In the genomic region with DNA sequence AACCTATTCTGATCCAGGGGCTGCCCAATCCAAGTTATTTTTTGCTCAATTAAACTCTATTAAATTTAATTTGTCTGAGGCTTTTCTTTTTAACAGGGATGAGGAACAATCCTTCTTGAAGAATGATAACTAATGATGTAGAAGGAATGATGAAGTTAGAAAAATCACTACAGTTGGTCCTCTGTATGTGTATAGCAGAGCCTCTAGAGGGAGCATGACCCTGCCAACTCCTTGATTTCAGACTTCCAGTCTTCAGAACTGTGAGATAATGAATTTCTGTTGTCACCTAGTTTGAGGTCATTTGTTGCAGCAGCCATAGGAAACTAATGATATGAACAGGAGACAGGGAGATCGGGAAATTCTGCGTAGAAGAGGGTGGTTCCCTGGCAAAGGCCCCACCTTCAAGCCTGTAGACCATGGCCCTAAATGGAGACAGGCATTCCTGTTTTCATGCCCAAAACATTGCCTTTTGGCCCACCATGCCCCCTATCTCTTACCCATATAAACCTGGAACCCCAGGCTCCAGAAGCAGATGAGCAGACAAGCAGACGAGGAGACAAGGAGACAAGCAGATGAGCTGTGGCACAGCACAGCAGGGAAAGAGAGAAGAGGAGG, we compare ENCODE assay signal across 9 cellular contexts. TPM values are rescaled to one million over a fixed set of nuclear protein-coding genes. Genes with fewer than 3 reads are reported as not detected.
DNase-seq lines count a peak whose midpoint lies in the region; ATAC-seq and TF ChIP-seq lines count a peak whose summit lies in the region.
"Had no signal": no experiment of that assay in that cellular context is flagged by ENCODE, and none has a peak within 500 bp of the region (broad histone marks: within the 10 kb centered on the region; RNA-seq: fewer than 3 reads in every experiment).

No MANE protein-coding gene starts in this region.

- no peak overlapping the region for H3K27ac Mint-ChIP-seq in activated T-cell treated with anti-CD3 and anti-CD28 coated beads, Interleukin-2, amount 50 U/mL, for 72 hours
- no peak overlapping the region for H3K27ac Mint-ChIP-seq in activated T-cell treated with anti-CD3 and anti-CD28 coated beads, Interleukin-2, amount 50 U/mL, for 24 hours

- TF ChIP-seq CTCF in NB4 (IDR thresholded peaks at IDR 0.05; ENCODE audit: low read depth, low read length) = peak; percentile 53

- DNase-seq in activated T-cell treated with anti-CD3 and anti-CD28 coated beads, Interleukin-2, amount 50 U/mL, for 72 hours = no peak
- DNase-seq in activated T-cell treated with anti-CD3 and anti-CD28 coated beads, Interleukin-2, amount 50 U/mL, for 24 hours = no peak
- DNase-seq in NB4 (ENCODE audit: low read depth) = peak; percentile 47
- no peak for DNase-seq in stimulated activated naive CD8-positive, alpha-beta T cell treated with anti-CD3 and anti-CD28 coated beads, Interleukin-15, Interleukin-2, amounts not matched to agents 100 U/mL and 50 U/mL, for 24 hours
- no peak for DNase-seq in retina
- DNase-seq: uterus had no signal

- no peak overlapping the region for H3K4me3 Mint-ChIP-seq in activated T-cell treated with anti-CD3 and anti-CD28 coated beads, Interleukin-2, amount 50 U/mL, for 72 hours
- no peak overlapping the region for H3K4me3 Mint-ChIP-seq in activated T-cell treated with anti-CD3 and anti-CD28 coated beads, Interleukin-2, amount 50 U/mL, for 24 hours

- no peaks in the 10 kb centered on the region for H3K27me3 Mint-ChIP-seq in activated T-cell treated with anti-CD3 and anti-CD28 coated beads, Interleukin-2, amount 50 U/mL, for 72 hours (ENCODE audit: low read depth)
- H3K27me3 Mint-ChIP-seq in activated T-cell treated with anti-CD3 and anti-CD28 coated beads, Interleukin-2, amount 50 U/mL, for 24 hours = no peaks in the 10 kb centered on the region

- no peak overlapping the region for H3K4me3 ChIP-seq in NB4 (ENCODE audit: low read depth, low read length)
- H3K4me3 ChIP-seq: uterus had no signal

- peak; percentile 33 to 57 for ATAC-seq in activated T-cell treated with anti-CD3 and anti-CD28 coated beads, Interleukin-2, amount 50 U/mL, for 72 hours (replicated peaks in 1 of 2)
- ATAC-seq in esophagus mucosa (peak; percentile 35), HG03469 (IDR thresholded peaks at IDR 0.05; ENCODE audit: unreplicated experiment) (no peak), HG02623 (IDR thresholded peaks at IDR 0.05; ENCODE audit: unreplicated experiment) (no peak)
- ATAC-seq in stimulated activated naive CD8-positive, alpha-beta T cell treated with anti-CD3 and anti-CD28 coated beads, Interleukin-15, Interleukin-2, amounts not matched to agents 100 U/mL and 50 U/mL, for 24 hours = peak; percentile 57

- no peak for TF ChIP-seq POLR2A in NB4 (IDR thresholded peaks at IDR 0.05; ENCODE audit: extremely low read depth, insufficient read length)

- H3K36me3 Mint-ChIP-seq in activated T-cell treated with anti-CD3 and anti-CD28 coated beads, Interleukin-2, amount 50 U/mL, for 72 hours (ENCODE audit: insufficient read depth in 2 of 2) = no peaks in the 10 kb centered on the region
- no peaks in the 10 kb centered on the region for H3K36me3 Mint-ChIP-seq in activated T-cell treated with anti-CD3 and anti-CD28 coated beads, Interleukin-2, amount 50 U/mL, for 24 hours (ENCODE audit: low read depth)

- no peaks in the 10 kb centered on the region for H3K9me3 Mint-ChIP-seq in activated T-cell treated with anti-CD3 and anti-CD28 coated beads, Interleukin-2, amount 50 U/mL, for 72 hours
- H3K9me3 Mint-ChIP-seq in activated T-cell treated with anti-CD3 and anti-CD28 coated beads, Interleukin-2, amount 50 U/mL, for 24 hours = no peaks in the 10 kb centered on the region

- no peaks in the 10 kb centered on the region for H3K4me1 Mint-ChIP-seq in activated T-cell treated with anti-CD3 and anti-CD28 coated beads, Interleukin-2, amount 50 U/mL, for 72 hours (ENCODE audit: low read depth)
- no peaks in the 10 kb centered on the region for H3K4me1 Mint-ChIP-seq in activated T-cell treated with anti-CD3 and anti-CD28 coated beads, Interleukin-2, amount 50 U/mL, for 24 hours (ENCODE audit: low read depth)

RNA-seq across cellular contexts. Expression of gene QSER1, which starts 7.7 kb away (rescaled TPM):
- total RNA-seq in activated T-cell treated with anti-CD3 and anti-CD28 coated beads, Interleukin-2, amount 50 U/mL, for 72 hours = 10 to 100 TPM in 1 of 2 donors, 1 to 10 TPM in 1; 9.8 to 11.1 TPM
- total RNA-seq in esophagus mucosa = 28.3 TPM

RNA-seq across cellular contexts. Expression of gene PRRG4, which starts 55.1 kb away (rescaled TPM):
- total RNA-seq in activated T-cell treated with anti-CD3 and anti-CD28 coated beads, Interleukin-2, amount 50 U/mL, for 72 hours = under 1 TPM; 0.29 to 0.37 TPM
- total RNA-seq in esophagus mucosa = 36.9 TPM

Comparison
In these comparisons a context has a peak if more than half of its experiments do, and no peak if none do; other contexts are left out.
1. ATAC-seq: peak in activated T-cell treated with anti-CD3 and anti-CD28 coated beads, Interleukin-2, amount 50 U/mL, for 72 hours (2 of 2), esophagus mucosa (single experiment) and stimulated activated naive CD8-positive, alpha-beta T cell treated with anti-CD3 and anti-CD28 coated beads, Interleukin-15, Interleukin-2, amounts not matched to agents 100 U/mL and 50 U/mL, for 24 hours (single experiment); none in HG03469 (single experiment) and HG02623 (single experiment).
2. RNA of gene PRRG4, which starts 55.1 kb away (total RNA-seq): 36.9 TPM in esophagus mucosa (single experiment); 0.29 to 0.37 TPM in activated T-cell treated with anti-CD3 and anti-CD28 coated beads, Interleukin-2, amount 50 U/mL, for 72 hours; every median in the first group is over 10 times any median in the second.